Comparison of ENCODE assay signal across 8 cellular contexts in genomic region chr1:92081031-92081430, GRCh38. TPM values are rescaled to one million over a fixed set of nuclear protein-coding genes. Genes with fewer than 3 reads are reported as not detected.
A peak's percentile ranks its signal among the peaks of the same experiment; 100 is the strongest.
DNase-seq lines count a peak whose midpoint lies in the region; ATAC-seq and TF ChIP-seq lines count a peak whose summit lies in the region.

No MANE protein-coding gene starts in this region.

- H3K27me3 ChIP-seq in right lobe of liver, result no peaks in the 10 kb centered on the region
- H3K27me3 ChIP-seq in thyroid gland, result no peaks in the 10 kb centered on the region

- no peak for TF ChIP-seq POLR2A in right lobe of liver (IDR thresholded peaks at IDR 0.05)
- TF ChIP-seq POLR2A in thyroid gland (IDR thresholded peaks at IDR 0.05), result no peak

- no peak for TF ChIP-seq CTCF in astrocyte of the cerebellum (IDR thresholded peaks at IDR 0.05; ENCODE audit: low read depth, low read length, missing control alignments)
- no peak for TF ChIP-seq CTCF in right lobe of liver (IDR thresholded peaks at IDR 0.05)
- TF ChIP-seq CTCF in thyroid gland (IDR thresholded peaks at IDR 0.05), result no peak

- peaks cover 6% of the 10 kb centered on the region for H3K36me3 Mint-ChIP-seq in activated CD8-positive, alpha-beta memory T cell treated with anti-CD3 and anti-CD28 coated beads, Interleukin-2, amount 10 ng/mL, durations not matched to agents 7 days and 5 days

- H3K9me3 Mint-ChIP-seq in activated CD8-positive, alpha-beta memory T cell treated with anti-CD3 and anti-CD28 coated beads, Interleukin-2, amount 10 ng/mL, durations not matched to agents 7 days and 5 days (ENCODE audit: low read depth), result no peaks in the 10 kb centered on the region

- H3K27ac ChIP-seq in right lobe of liver (peak overlapping the region in 2 of 3 donors; percentile 61 to 81), thyroid gland (peak overlapping the region; percentile 74 to 89 (median 76))

- no peaks in the 10 kb centered on the region for H3K27me3 Mint-ChIP-seq in activated CD8-positive, alpha-beta memory T cell treated with anti-CD3 and anti-CD28 coated beads, Interleukin-2, amount 10 ng/mL, durations not matched to agents 7 days and 5 days

- no peaks in the 10 kb centered on the region for H3K36me3 ChIP-seq in right lobe of liver
- H3K36me3 ChIP-seq in thyroid gland, result no peaks in the 10 kb centered on the region

- no peak overlapping the region for H3K27ac Mint-ChIP-seq in activated CD8-positive, alpha-beta memory T cell treated with anti-CD3 and anti-CD28 coated beads, Interleukin-2, amount 10 ng/mL, durations not matched to agents 7 days and 5 days

- peak overlapping the region; percentile 89 for H3K4me3 Mint-ChIP-seq in activated CD8-positive, alpha-beta memory T cell treated with anti-CD3 and anti-CD28 coated beads, Interleukin-2, amount 10 ng/mL, durations not matched to agents 7 days and 5 days

- H3K4me1 ChIP-seq in right lobe of liver (peaks cover 0 to 5% (median 2%) of the 10 kb centered on the region in 4 donors), thyroid gland (peaks cover 10 to 13% of the 10 kb centered on the region in 2 donors)

- peak overlapping the region; percentile 91 for H3K4me3 ChIP-seq in astrocyte of the cerebellum (ENCODE audit: low read depth, low read length)
- peak overlapping the region; percentile 56 to 90 (median 77) for H3K4me3 ChIP-seq in right lobe of liver
- H3K4me3 ChIP-seq in thyroid gland (replicated peaks in 1 of 3), result peak overlapping the region in 2 of 3 donors; percentile 60 to 87

- CTCF ChIA-PET in activated CD8-positive, alpha-beta memory T cell treated with anti-CD3 and anti-CD28 coated beads, Interleukin-2, amount 10 ng/mL, durations not matched to agents 7 days and 5 days (lab: Charles Lee), result no interaction called here

- in situ Hi-C loops in astrocyte of the cerebellum (cut with HindIII; ENCODE audit: low sequenced_read_pairs), result no loop called here

- ATAC-seq in activated CD8-positive, alpha-beta memory T cell treated with anti-CD3 and anti-CD28 coated beads, Interleukin-2, amount 10 ng/mL, durations not matched to agents 7 days and 5 days, result no peak
- no peak for ATAC-seq in right lobe of liver
- ATAC-seq in GM18520 (IDR thresholded peaks at IDR 0.05; ENCODE audit: unreplicated experiment), result no peak

- WGBS in right lobe of liver (ENCODE audit: insufficient coverage, low coverage, low lambda C conversion rate, missing lambda C conversion rate), result 29% methylated on average over 4 of the region's 4 CpGs
- 28 to 31% methylated on average over 4 of the region's 4 CpGs for WGBS in thyroid gland, 2 donors

- intact Hi-C loops in right lobe of liver (cut with DNase I), result no loop called here
- intact Hi-C loops in thyroid gland (cut with DNase I), result no loop called here

- H3K9me3 ChIP-seq in right lobe of liver (no peaks in the 10 kb centered on the region), thyroid gland (no peaks in the 10 kb centered on the region)

- H3K4me1 Mint-ChIP-seq in activated CD8-positive, alpha-beta memory T cell treated with anti-CD3 and anti-CD28 coated beads, Interleukin-2, amount 10 ng/mL, durations not matched to agents 7 days and 5 days, result peaks cover 6% of the 10 kb centered on the region

- no peak for DNase-seq in activated CD8-positive, alpha-beta memory T cell treated with anti-CD3 and anti-CD28 coated beads, Interleukin-2, amount 10 ng/mL, durations not matched to agents 7 days and 5 days
- no peak for DNase-seq in activated CD8-positive, alpha-beta memory T cell treated with anti-CD3 and anti-CD28 coated beads, Interleukin-2, amount 50 U/mL, for 4 hours
- DNase-seq in astrocyte of the cerebellum (ENCODE audit: low read depth) (no peak), right lobe of liver (no peak), thyroid gland (no peak), middle frontal gyrus (ENCODE audit: extremely low spot score, low spot score) (no peak)
- DNase-seq in NK-92 treated with Interleukin-12 subunit alpha and Interleukin-12 subunit beta, amount 100 ng/mL, for 24 hours (lab: John Stamatoyannopoulos, UW), result no peak

RNA-seq across cellular contexts. Expression of gene BTBD8, which starts 0.9 kb away (rescaled TPM):
- total RNA-seq in activated CD8-positive, alpha-beta memory T cell treated with anti-CD3 and anti-CD28 coated beads, Interleukin-2, amount 10 ng/mL, durations not matched to agents 7 days and 5 days, result 1 to 10 TPM; 1.7 to 2.4 TPM
- total RNA-seq in right lobe of liver (1 to 10 TPM; 1.8 to 3.0 (median 2.1) TPM), thyroid gland (10 to 100 TPM; 11.0 to 18.3 (median 15.9) TPM)

RNA-seq across cellular contexts. Expression of gene SETSIP, which starts 5.8 kb away (rescaled TPM):
- total RNA-seq in activated CD8-positive, alpha-beta memory T cell treated with anti-CD3 and anti-CD28 coated beads, Interleukin-2, amount 10 ng/mL, durations not matched to agents 7 days and 5 days, result not detected
- total RNA-seq in right lobe of liver (not detected), thyroid gland (under 1 TPM in 1 of 4 donors, not detected in 3; 0.67 TPM)

RNA-seq across cellular contexts. Expression of gene EPHX4, which starts 51.2 kb away (rescaled TPM):
- under 1 TPM; 0.21 to 0.26 TPM for total RNA-seq in activated CD8-positive, alpha-beta memory T cell treated with anti-CD3 and anti-CD28 coated beads, Interleukin-2, amount 10 ng/mL, durations not matched to agents 7 days and 5 days
- total RNA-seq in right lobe of liver (not detected), thyroid gland (1 to 10 TPM in 3 of 4 donors, under 1 TPM in 1; 0.54 to 9.3 (median 2.6) TPM)
